ENCODE assay signal across 10 cellular contexts in genomic region chr2:73235315-73236028, GRCh38. TPM values are rescaled to one million over a fixed set of nuclear protein-coding genes. Genes with fewer than 3 reads are reported as not detected.
DNase-seq lines count a peak whose midpoint lies in the region; ATAC-seq and TF ChIP-seq lines count a peak whose summit lies in the region.
"Had no signal": no experiment of that assay in that cellular context is flagged by ENCODE, and none has a peak within 500 bp of the region (broad histone marks: within the 10 kb centered on the region; RNA-seq: fewer than 3 reads in every experiment).

No MANE protein-coding gene starts in this region.

- peaks cover 50% of the 10 kb centered on the region for H4K20me1 ChIP-seq in KMS-11 (ENCODE audit: insufficient read depth)
- H4K20me1 ChIP-seq in mammary epithelial cell (ENCODE audit: insufficient read depth, low read length), result peaks cover 12% of the 10 kb centered on the region

- peaks cover 16% of the 10 kb centered on the region; the same call in 1 of the 2 replicates for H3K36me3 ChIP-seq in KMS-11 (ENCODE audit: insufficient read depth)
- peaks cover 12% of the 10 kb centered on the region for H3K36me3 ChIP-seq in mammary epithelial cell (ENCODE audit: insufficient read depth, low read length)
- H3K36me3 ChIP-seq in muscle layer of colon (ENCODE audit: insufficient read depth, low read length), result peaks cover 15% of the 10 kb centered on the region

- DNase-seq in AG04449 (ENCODE audit: low read depth, low spot score), result no peak
- DNase-seq in mammary epithelial cell, result no peak
- DNase-seq in AG20443 (ENCODE audit: low spot score), result no peak

- dilution Hi-C loops in mammary epithelial cell (cut with HindIII; ENCODE audit: low sequenced_read_pairs), result loop anchor here (5.0 kb wide), 1 partner anchor 57 kb away; the partner anchor contains the start of gene EGR4

- H3K27me3 ChIP-seq in KMS-11 (ENCODE audit: insufficient read depth, low read depth) (no peaks in the 10 kb centered on the region), mammary epithelial cell (ENCODE audit: insufficient read depth, low read length) (no peaks in the 10 kb centered on the region), muscle layer of colon (ENCODE audit: control insufficient read depth in 1 of 2, insufficient read depth in 2 of 2, low read length in 2 of 2) (no peaks in the 10 kb centered on the region)

- H3K27ac ChIP-seq in KMS-11 (no peak overlapping the region; the same call in 1 of the 2 replicates), mammary epithelial cell (ENCODE audit: insufficient read depth, low read depth, low read length) (peak overlapping the region; percentile 66), muscle layer of colon (ENCODE audit: low read depth, low read length) (peak overlapping the region; percentile 94)

- in situ Hi-C loops in mammary epithelial cell (cut with MboI; ENCODE audit: low sequenced_read_pairs in 2 of 2), result no loop called here

- BruUV-seq in mammary epithelial cell (replicated peaks; lab: Mats Ljungman, UMichigan), result no TSS peak

- CTCF ChIA-PET in AG04449 (lab: Yijun Ruan, JAX), result interaction anchor here (0.8 to 4.8 kb wide), 4 partner anchors 9 to 342 kb away, joined by 3 to 35 read pairs (median 12); partner anchors contain the start of gene SMYD5
- CTCF ChIA-PET in mammary epithelial cell (lab: Charles Lee; ENCODE audit: low non-redundant PET), result no interaction called here

- H3K79me2 ChIP-seq in KMS-11 (ENCODE audit: insufficient read depth, low read depth) (peaks cover 65% of the 10 kb centered on the region), mammary epithelial cell (ENCODE audit: insufficient read depth, low read length) (peaks cover 67% of the 10 kb centered on the region)

- H2AFZ ChIP-seq in KMS-11 (ENCODE audit: low read depth), result no peak overlapping the region
- no peak overlapping the region for H2AFZ ChIP-seq in mammary epithelial cell (ENCODE audit: low read depth, low read length)

- ATAC-seq in HG02588 (IDR thresholded peaks at IDR 0.05; ENCODE audit: unreplicated experiment) (no peak), HG03097 (IDR thresholded peaks at IDR 0.05; ENCODE audit: low FRiP score, unreplicated experiment) (no peak), GM18498 (IDR thresholded peaks at IDR 0.05; ENCODE audit: unreplicated experiment) (no peak)

- intact Hi-C loops in mammary epithelial cell (cut with micrococcal nuclease), result no loop called here

- POLR2A ChIA-PET in AG04449 (lab: Yijun Ruan, JAX), result no interaction called here

- H3K9ac ChIP-seq in KMS-11, result peak overlapping the region; percentile 96
- peak overlapping the region; percentile 95 for H3K9ac ChIP-seq in mammary epithelial cell (ENCODE audit: insufficient read depth, low read length)
- H3K9ac ChIP-seq in muscle layer of colon (ENCODE audit: low read length), result peak overlapping the region; percentile 60

- H3K4me3 ChIP-seq in AG04449 (ENCODE audit: low read depth, low read length) (peak overlapping the region; percentile 93), KMS-11 (IDR thresholded peaks at IDR 0.05; ENCODE audit: insufficient read depth, low read depth, low read length) (peak overlapping the region; percentile 84), mammary epithelial cell (replicated peaks in 1 of 3; ENCODE audit: insufficient read depth in 1 of 3, low read depth in 2 of 3, low read length in 3 of 3) (peak overlapping the region; percentile 83 to 99 (median 97)), muscle layer of colon (ENCODE audit: low read depth in 1 of 2, low read length in 2 of 2) (peak overlapping the region; percentile 51 to 78)

- H3K9me3 ChIP-seq in mammary epithelial cell (replicated peaks; ENCODE audit: insufficient read depth, low read length), result no peaks in the 10 kb centered on the region
- H3K9me3 ChIP-seq in muscle layer of colon (ENCODE audit: low read length), result no peaks in the 10 kb centered on the region

- TF ChIP-seq CTCF in AG04449 (IDR thresholded peaks at IDR 0.05; ENCODE audit: insufficient read depth, low read length, missing control alignments), result no peak
- no peak for TF ChIP-seq CTCF in KMS-11 (conservative IDR thresholded peaks at IDR 0.05; ENCODE audit: low read depth, low read length)
- no peak for TF ChIP-seq CTCF in mammary epithelial cell (conservative IDR thresholded peaks at IDR 0.05 in 1 of 2, IDR thresholded peaks at IDR 0.05 in 1 of 2; ENCODE audit: extremely low read depth in 1 of 2, insufficient read depth in 1 of 2, low read depth in 1 of 2, low read length in 2 of 2)

- WGBS in mammary epithelial cell (ENCODE audit: low coverage, missing lambda C conversion rate), result 69% methylated on average over 11 of the region's 11 CpGs

- H3K4me1 ChIP-seq in KMS-11 (ENCODE audit: low read depth, poor library complexity, severe bottlenecking), result peaks cover 34% of the 10 kb centered on the region
- peaks cover 27% of the 10 kb centered on the region for H3K4me1 ChIP-seq in mammary epithelial cell (ENCODE audit: insufficient read depth, low read length)
- peaks cover 39% of the 10 kb centered on the region for H3K4me1 ChIP-seq in muscle layer of colon (ENCODE audit: insufficient read depth, low read length)

- H3K4me2 ChIP-seq in KMS-11 (peak overlapping the region; percentile 91), mammary epithelial cell (ENCODE audit: insufficient read depth, low read depth, low read length) (peak overlapping the region; percentile 100)

RNA-seq across cellular contexts. Expression of gene CCT7, which starts 1.4 kb away (rescaled TPM):
- total RNA-seq in mammary epithelial cell, result 100 to 1,000 TPM; 204 to 348 TPM
- 357 TPM for polyA plus RNA-seq in mammary epithelial cell
- 607 TPM for polyA minus RNA-seq in mammary epithelial cell

RNA-seq across cellular contexts. Expression of gene PRADC1, which starts 2.4 kb away (rescaled TPM):
- 10 to 100 TPM; 11.5 to 14.0 TPM for total RNA-seq in mammary epithelial cell
- polyA plus RNA-seq in mammary epithelial cell, result 15.4 TPM
- polyA minus RNA-seq in mammary epithelial cell, result 8.5 TPM

RNA-seq across cellular contexts. Expression of gene SMYD5, which starts 21.4 kb away (rescaled TPM):
- 10 to 100 TPM; 19.5 to 31.7 TPM for total RNA-seq in mammary epithelial cell
- polyA plus RNA-seq in mammary epithelial cell, result 21.8 TPM
- 30.3 TPM for polyA minus RNA-seq in mammary epithelial cell

RNA-seq across cellular contexts. Expression of gene NOTO, which starts 33.1 kb away (rescaled TPM):
- total RNA-seq in mammary epithelial cell, result not detected
- not detected for polyA plus RNA-seq in mammary epithelial cell
- polyA minus RNA-seq in mammary epithelial cell, result not detected
- total RNA-seq: renal cortical epithelial cell, RPMI7951 had no signal

RNA-seq across cellular contexts. Expression of gene FBXO41, which starts 48.8 kb away (rescaled TPM):
- 1 to 10 TPM; 6.7 to 8.9 TPM for total RNA-seq in mammary epithelial cell
- polyA plus RNA-seq in mammary epithelial cell, result 4.5 TPM
- polyA minus RNA-seq in mammary epithelial cell, result 18.5 TPM
